ENCODE assay signal across 37 cellular contexts in the genomic region with DNA sequence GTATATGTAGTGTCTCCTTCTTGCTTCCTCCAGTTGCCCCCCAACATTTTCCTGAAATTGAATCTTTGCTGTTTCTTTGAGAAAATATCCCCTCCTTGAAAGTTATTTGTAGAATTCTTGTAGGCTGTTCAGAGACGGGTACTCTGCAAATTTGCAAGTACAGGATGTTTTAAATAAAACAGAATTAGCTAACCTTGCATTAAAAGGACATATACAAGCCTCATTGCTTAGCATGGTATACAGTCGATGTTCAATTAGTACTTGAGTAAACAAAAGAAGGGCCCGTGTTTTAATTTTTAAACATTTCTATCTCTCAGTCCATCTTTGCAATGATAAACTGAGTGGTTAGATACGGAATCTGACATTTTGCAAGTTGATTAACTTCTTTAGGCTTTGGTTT.
"Had no signal": no experiment of that assay in that cellular context is flagged by ENCODE, and none has a peak within 500 bp of the region (broad histone marks: within the 10 kb centered on the region; RNA-seq: fewer than 3 reads in every experiment).

No MANE protein-coding gene starts in this region.

- H3K9me3 Mint-ChIP-seq: activated CD4-positive, alpha-beta memory T cell treated with anti-CD3 and anti-CD28 coated beads, Interleukin-2, amount 10 ng/mL, durations not matched to agents 7 days and 5 days; activated CD4-positive, alpha-beta T cell treated with anti-CD3 and anti-CD28 coated beads, Interleukin-2, amount 10 ng/mL, durations not matched to agents 7 days and 5 days; activated naive CD4-positive, alpha-beta T cell treated with anti-CD3 and anti-CD28 coated beads for 36 hours; activated naive CD4-positive, alpha-beta T cell treated with anti-CD3 and anti-CD28 coated beads, Interleukin-2, amount 50 U/mL, for 72 hours; activated naive CD8-positive, alpha-beta T cell treated with anti-CD3 and anti-CD28 coated beads for 36 hours; activated T-cell treated with anti-CD3 and anti-CD28 coated beads, Interleukin-2, amount 50 U/mL, for 4 hours; activated T-cell treated with anti-CD3 and anti-CD28 coated beads, Interleukin-2, amount 50 U/mL, for 72 hours; activated T-helper 1 cell treated with anti-CD3 and anti-CD28 coated beads, Interleukin-12 subunit alpha, Interleukin-12 subunit beta, Interleukin-2, Interleukin-4 antibody, amounts not matched to agents 30 ng/mL and 10 ng/mL and 1 ng/mL, durations not matched to agents 14 hours and 24 hours and 36 hours; activated T-helper 17 cell treated with anti-CD3 and anti-CD28 coated beads, Interleukin-2, amount 50 U/mL, for 72 hours; brain; central memory CD8-positive, alpha-beta T cell; T-cell; T-helper 2 cell treated with Interferon-gamma antibody and Interleukin-4, amounts not matched to agents 5 μg/mL and 100 μg/mL, for 36 hours had no signal

- H3K4me3 Mint-ChIP-seq: activated CD4-positive, alpha-beta memory T cell treated with anti-CD3 and anti-CD28 coated beads, Interleukin-2, amount 10 ng/mL, durations not matched to agents 7 days and 5 days; activated CD4-positive, alpha-beta T cell treated with anti-CD3 and anti-CD28 coated beads for 36 hours; activated CD4-positive, alpha-beta T cell treated with anti-CD3 and anti-CD28 coated beads, Interleukin-2, amount 10 ng/mL, durations not matched to agents 7 days and 5 days; activated naive CD4-positive, alpha-beta T cell treated with anti-CD3 and anti-CD28 coated beads for 36 hours; activated naive CD8-positive, alpha-beta T cell treated with anti-CD3 and anti-CD28 coated beads for 36 hours; activated T-cell treated with anti-CD3 and anti-CD28 coated beads, Interleukin-2, amount 50 U/mL, for 4 hours; activated T-cell treated with anti-CD3 and anti-CD28 coated beads, Interleukin-2, amount 50 U/mL, for 72 hours; activated T-helper 1 cell treated with anti-CD3 and anti-CD28 coated beads, Interleukin-12 subunit alpha, Interleukin-12 subunit beta, Interleukin-2, Interleukin-4 antibody, amounts not matched to agents 30 ng/mL and 10 ng/mL and 1 ng/mL, durations not matched to agents 14 hours and 24 hours and 36 hours; activated T-helper 17 cell treated with anti-CD3 and anti-CD28 coated beads, Interleukin-2, amount 50 U/mL, for 72 hours; brain; central memory CD8-positive, alpha-beta T cell; T-cell; T-helper 2 cell treated with Interferon-gamma antibody and Interleukin-4, amounts not matched to agents 5 μg/mL and 100 μg/mL, for 36 hours had no signal

- H3K36me3 ChIP-seq: adrenal gland, cardiac muscle cell had no signal

- H3K27ac Mint-ChIP-seq: activated CD4-positive, alpha-beta memory T cell treated with anti-CD3 and anti-CD28 coated beads, Interleukin-2, amount 10 ng/mL, durations not matched to agents 7 days and 5 days; activated CD4-positive, alpha-beta T cell treated with anti-CD3 and anti-CD28 coated beads for 36 hours; activated CD4-positive, alpha-beta T cell treated with anti-CD3 and anti-CD28 coated beads, Interleukin-2, amount 10 ng/mL, durations not matched to agents 7 days and 5 days; activated naive CD4-positive, alpha-beta T cell treated with anti-CD3 and anti-CD28 coated beads for 36 hours; activated naive CD4-positive, alpha-beta T cell treated with anti-CD3 and anti-CD28 coated beads, Interleukin-2, amount 50 U/mL, for 72 hours; activated naive CD8-positive, alpha-beta T cell treated with anti-CD3 and anti-CD28 coated beads for 36 hours; activated T-cell treated with anti-CD3 and anti-CD28 coated beads, Interleukin-2, amount 50 U/mL, for 72 hours; activated T-helper 1 cell treated with anti-CD3 and anti-CD28 coated beads, Interleukin-12 subunit alpha, Interleukin-12 subunit beta, Interleukin-2, Interleukin-4 antibody, amounts not matched to agents 30 ng/mL and 10 ng/mL and 1 ng/mL, durations not matched to agents 14 hours and 24 hours and 36 hours; activated T-helper 17 cell treated with anti-CD3 and anti-CD28 coated beads, Interleukin-2, amount 50 U/mL, for 72 hours; brain; T-cell; T-helper 2 cell treated with Interferon-gamma antibody and Interleukin-4, amounts not matched to agents 5 μg/mL and 100 μg/mL, for 36 hours had no signal

- FAIRE-seq: bronchial epithelial cell, TTC549 had no signal

- H3K4me1 Mint-ChIP-seq: activated CD4-positive, alpha-beta memory T cell treated with anti-CD3 and anti-CD28 coated beads, Interleukin-2, amount 10 ng/mL, durations not matched to agents 7 days and 5 days had no signal

- H3K27ac ChIP-seq: adrenal gland, cardiac muscle cell, VCaP had no signal

- H3K4me3 ChIP-seq: adrenal gland, cardiac muscle cell had no signal

- H3K4me1 ChIP-seq: adrenal gland had no signal

- H3K36me3 Mint-ChIP-seq: activated naive CD4-positive, alpha-beta T cell treated with anti-CD3 and anti-CD28 coated beads, Interleukin-2, amount 50 U/mL, for 72 hours; activated naive CD8-positive, alpha-beta T cell treated with anti-CD3 and anti-CD28 coated beads for 36 hours; T-cell had no signal

- H3K9me3 ChIP-seq: adrenal gland had no signal

- H3K27me3 Mint-ChIP-seq: activated CD4-positive, alpha-beta memory T cell treated with anti-CD3 and anti-CD28 coated beads, Interleukin-2, amount 10 ng/mL, durations not matched to agents 7 days and 5 days; activated CD4-positive, alpha-beta T cell treated with anti-CD3 and anti-CD28 coated beads for 36 hours; activated CD4-positive, alpha-beta T cell treated with anti-CD3 and anti-CD28 coated beads, Interleukin-2, amount 10 ng/mL, durations not matched to agents 7 days and 5 days; activated naive CD8-positive, alpha-beta T cell treated with anti-CD3 and anti-CD28 coated beads for 36 hours; activated T-helper 17 cell treated with anti-CD3 and anti-CD28 coated beads, Interleukin-2, amount 50 U/mL, for 72 hours; brain; central memory CD8-positive, alpha-beta T cell; T-cell had no signal

- DNase-seq: activated CD4-positive, alpha-beta memory T cell treated with anti-CD3 and anti-CD28 coated beads, Interleukin-2, amount 10 ng/mL, durations not matched to agents 7 days and 5 days; activated CD4-positive, alpha-beta T cell treated with anti-CD3 and anti-CD28 coated beads for 1 hour; activated CD4-positive, alpha-beta T cell treated with anti-CD3 and anti-CD28 coated beads for 36 hours; activated CD4-positive, alpha-beta T cell treated with anti-CD3 and anti-CD28 coated beads for 48 hours; activated CD4-positive, alpha-beta T cell treated with anti-CD3 and anti-CD28 coated beads, Interleukin-2, amount 10 ng/mL, durations not matched to agents 7 days and 5 days; activated CD4-positive, alpha-beta T cell treated with anti-CD3 and anti-CD28 coated beads, Interleukin-2, amount 50 U/mL, for 48 hours; activated CD4-positive, CD25-positive, alpha-beta regulatory T cell; activated CD8-positive, alpha-beta memory T cell treated with anti-CD3 and anti-CD28 coated beads, Interleukin-2, amount 50 U/mL, for 4 hours; activated effector memory CD4-positive, alpha-beta T cell treated with anti-CD3 and anti-CD28 coated beads, Interleukin-2, amount 50 U/mL, for 16 hours; activated gamma-delta T cell treated with Interleukin-2 at 50 U/mL for 16 hours; activated naive CD4-positive, alpha-beta T cell; activated naive CD4-positive, alpha-beta T cell treated with anti-CD3 and anti-CD28 coated beads for 36 hours; activated naive CD4-positive, alpha-beta T cell treated with anti-CD3 and anti-CD28 coated beads, Interleukin-2, amount 50 U/mL, for 16 hours; activated naive CD8-positive, alpha-beta T cell treated with anti-CD3 and anti-CD28 coated beads for 36 hours; activated T-cell treated with anti-CD3 and anti-CD28 coated beads for 4 hours; activated T-cell treated with anti-CD3 and anti-CD28 coated beads, Interleukin-2, amount 50 U/mL, for 1 hour; activated T-cell treated with anti-CD3 and anti-CD28 coated beads, Interleukin-2, amount 50 U/mL, for 4 hours; activated T-cell treated with anti-CD3 and anti-CD28 coated beads, Interleukin-2, amount 50 U/mL, for 72 hours; adrenal gland; amniotic stem cell; aorta; caudate nucleus; cerebellar nuclear complex; T-cell; T-helper 2 cell; T-helper 9 cell had no signal

- H3K27me3 ChIP-seq: adrenal gland, cardiac muscle cell had no signal

- ATAC-seq: activated CD4-positive, alpha-beta T cell treated with anti-CD3 and anti-CD28 coated beads for 36 hours; activated CD4-positive, CD25-positive, alpha-beta regulatory T cell treated with anti-CD3 and anti-CD28 coated beads, Interleukin-2, amount 50 U/mL, for 24 hours; activated naive CD4-positive, alpha-beta T cell treated with anti-CD3 and anti-CD28 coated beads, Interleukin-2, amount 50 U/mL, for 72 hours; activated T-cell treated with anti-CD3 and anti-CD28 coated beads, Interleukin-2, amount 50 U/mL, for 4 hours; activated T-cell treated with anti-CD3 and anti-CD28 coated beads, Interleukin-2, amount 50 U/mL, for 72 hours; activated T-helper 17 cell treated with anti-CD3 and anti-CD28 coated beads, Interleukin-2, amount 50 U/mL, for 72 hours; T-cell had no signal
